Comparison of ENCODE assay signal across 11 cellular contexts in genomic region chr10:89001024-89001423, GRCh38. TPM values are rescaled to one million over a fixed set of nuclear protein-coding genes. Genes with fewer than 3 reads are reported as not detected.
DNase-seq lines count a peak whose midpoint lies in the region; ATAC-seq and TF ChIP-seq lines count a peak whose summit lies in the region.
"Had no signal": no experiment of that assay in that cellular context is flagged by ENCODE, and none has a peak within 500 bp of the region (broad histone marks: within the 10 kb centered on the region; RNA-seq: fewer than 3 reads in every experiment).

No MANE protein-coding gene starts in this region.

- H3K9me3 Mint-ChIP-seq in CD4-positive, alpha-beta memory T cell = no peaks in the 10 kb centered on the region
- H3K9me3 Mint-ChIP-seq in GM23338 = no peaks in the 10 kb centered on the region
- H3K9me3 Mint-ChIP-seq in activated naive CD4-positive, alpha-beta T cell treated with anti-CD3 and anti-CD28 coated beads, Interleukin-2, amount 50 U/mL, for 72 hours = no peaks in the 10 kb centered on the region
- H3K9me3 Mint-ChIP-seq in nephron = no peaks in the 10 kb centered on the region
- H3K9me3 Mint-ChIP-seq: H9 had no signal

- intact Hi-C loops in CD4-positive, alpha-beta memory T cell (cut with micrococcal nuclease) = loop anchor here (1.0 to 2.0 kb wide), 4 partner anchors 10 to 66 kb away; no protein-coding TSS in a partner anchor

- peak overlapping the region; percentile 69 to 89 (median 85) for H3K4me3 Mint-ChIP-seq in CD4-positive, alpha-beta memory T cell
- no peak overlapping the region for H3K4me3 Mint-ChIP-seq in GM23338
- no peak overlapping the region for H3K4me3 Mint-ChIP-seq in nephron
- H3K4me3 Mint-ChIP-seq: H9 had no signal

- POLR2A ChIA-PET in CD4-positive, alpha-beta memory T cell (lab: Charles Lee; ENCODE audit: partially characterized antibody) = interaction anchor here (0.6 to 6.2 kb wide), 8 partner anchors 10 to 1139 kb away, joined by 3 to 114 read pairs (median 4); partner anchors contain the start of gene FAS

- H3K9me2 ChIP-seq in GM23338 (ENCODE audit: insufficient read depth) = no peaks in the 10 kb centered on the region

- peaks cover 85% of the 10 kb centered on the region for H3K4me1 ChIP-seq in CD4-positive, alpha-beta memory T cell (ENCODE audit: insufficient read depth, low read length)
- H3K4me1 ChIP-seq in GM23338 (ENCODE audit: insufficient read depth) = 0 out of 2 replicates have a peak, but pooled peaks cover 12% of the 10 kb centered on the region

- no peaks in the 10 kb centered on the region for H3K9me3 ChIP-seq in CD4-positive, alpha-beta memory T cell (ENCODE audit: control insufficient read depth in 1 of 2, low read length in 2 of 2)

- peak; percentile 45 to 70 (median 50) for DNase-seq in CD4-positive, alpha-beta memory T cell
- DNase-seq in GM23338 (ENCODE audit: low spot score) (no peak), COR-L47 (lab: John Stamatoyannopoulos, UW) (no peak), medulla oblongata (ENCODE audit: extremely low spot score) (no peak), substantia nigra (lab: John Stamatoyannopoulos, UW) (no peak), D341Med (ENCODE audit: low spot score) (no peak)
- peak in 1 of 2 donors; percentile 42 for DNase-seq in activated naive CD4-positive, alpha-beta T cell treated with anti-CD3 and anti-CD28 coated beads, Interleukin-2, amount 50 U/mL, for 72 hours (ENCODE audit: low spot score in 2 of 2)
- DNase-seq: activated gamma-delta T cell treated with Interleukin-2 at 50 U/mL for 16 hours, foreskin keratinocyte, H9 had no signal

- H3K4me3 ChIP-seq in CD4-positive, alpha-beta memory T cell (ENCODE audit: low read length in 2 of 2) = peak overlapping the region in 1 of 2 donors; percentile 25
- no peak overlapping the region for H3K4me3 ChIP-seq in GM23338

- no peak overlapping the region for H3K4me2 ChIP-seq in GM23338

- CTCF ChIA-PET in CD4-positive, alpha-beta memory T cell (lab: Charles Lee; ENCODE audit: partially characterized antibody) = interaction anchor here (0.7 to 3.8 kb wide), 8 partner anchors 10 to 756 kb away, joined by 3 to 43 read pairs (median 6); partner anchors contain the start of gene FAS

- H3F3A ChIP-seq in GM23338 (replicated peaks; ENCODE audit: low read depth) = no peaks in the 10 kb centered on the region

- no peaks in the 10 kb centered on the region for H3K79me2 ChIP-seq in GM23338 (replicated peaks; ENCODE audit: insufficient read depth)

- H2AFZ ChIP-seq in GM23338 = no peak overlapping the region

- H3K27ac Mint-ChIP-seq in CD4-positive, alpha-beta memory T cell = peak overlapping the region; percentile 81 to 98 (median 89)
- H3K27ac Mint-ChIP-seq in GM23338 (peak overlapping the region; percentile 43), nephron (peak overlapping the region in 2 of 3 experiments; percentile 8 to 23)
- H3K27ac Mint-ChIP-seq in activated naive CD4-positive, alpha-beta T cell treated with anti-CD3 and anti-CD28 coated beads, Interleukin-2, amount 50 U/mL, for 72 hours = peak overlapping the region; percentile 75 to 86

- peak overlapping the region; percentile 74 for H3K27ac ChIP-seq in CD4-positive, alpha-beta memory T cell (ENCODE audit: low read depth, low read length)
- H3K27ac ChIP-seq in GM23338 (ENCODE audit: low read depth) (peak overlapping the region; percentile 26; the same call in 1 of the 2 replicates), substantia nigra (ENCODE audit: low read depth, low read length, poor library complexity, severe bottlenecking) (no peak overlapping the region)
- H3K27ac ChIP-seq: foreskin keratinocyte had no signal

- H4K20me1 ChIP-seq in GM23338 (replicated peaks; ENCODE audit: insufficient read depth) = no peaks in the 10 kb centered on the region

- no peak for ATAC-seq in GM23338
- ATAC-seq in activated naive CD4-positive, alpha-beta T cell treated with anti-CD3 and anti-CD28 coated beads, Interleukin-2, amount 50 U/mL, for 72 hours = peak; percentile 76 to 85
- ATAC-seq: foreskin keratinocyte had no signal

- H3K36me3 Mint-ChIP-seq in CD4-positive, alpha-beta memory T cell = peaks cover 16 to 28% of the 10 kb centered on the region in 2 donors
- H3K36me3 Mint-ChIP-seq in GM23338 (ENCODE audit: low read depth) = no peaks in the 10 kb centered on the region
- H3K36me3 Mint-ChIP-seq in activated naive CD4-positive, alpha-beta T cell treated with anti-CD3 and anti-CD28 coated beads, Interleukin-2, amount 50 U/mL, for 72 hours = peaks cover 8 to 23% of the 10 kb centered on the region in 2 donors
- H3K36me3 Mint-ChIP-seq in nephron (ENCODE audit: low read depth) = no peaks in the 10 kb centered on the region

- peaks cover 7% of the 10 kb centered on the region for H3K36me3 ChIP-seq in CD4-positive, alpha-beta memory T cell (ENCODE audit: insufficient read depth, low read length)
- H3K36me3 ChIP-seq in GM23338 (ENCODE audit: insufficient read depth) = no peaks in the 10 kb centered on the region

- H3K27me3 ChIP-seq in CD4-positive, alpha-beta memory T cell (ENCODE audit: insufficient read depth, low read length) = no peaks in the 10 kb centered on the region
- no peaks in the 10 kb centered on the region for H3K27me3 ChIP-seq in GM23338 (ENCODE audit: insufficient read depth)
- H3K27me3 ChIP-seq: foreskin keratinocyte had no signal

- TF ChIP-seq CTCF in GM23338 (conservative IDR thresholded peaks at IDR 0.05; ENCODE audit: low read depth in 2 of 2) = no peak
- no peak for TF ChIP-seq CTCF in nephron (IDR thresholded peaks at IDR 0.05; ENCODE audit: unreplicated experiment in 3 of 3)

- peaks cover 53 to 88% (median 68%) of the 10 kb centered on the region in 4 donors for H3K4me1 Mint-ChIP-seq in CD4-positive, alpha-beta memory T cell
- H3K4me1 Mint-ChIP-seq in GM23338 = peaks cover 13% of the 10 kb centered on the region; the same call in 2 of the 3 replicates
- peaks cover 4% of the 10 kb centered on the region for H3K4me1 Mint-ChIP-seq in nephron

- no peaks in the 10 kb centered on the region for H3K27me3 Mint-ChIP-seq in CD4-positive, alpha-beta memory T cell
- H3K27me3 Mint-ChIP-seq in GM23338 (ENCODE audit: insufficient read depth, low read depth, poor library complexity) (no peaks in the 10 kb centered on the region), nephron (ENCODE audit: low read depth) (no peaks in the 10 kb centered on the region)

TF ChIP-seq in GM23338, 12 proteins besides CTCF, POLR2A, EP300 and RAD21:
- TF ChIP-seq EZH2 (IDR thresholded peaks at IDR 0.05; ENCODE audit: low read depth, unreplicated experiment) (no peak), CREB1 (CRISPR knock-in tag; IDR thresholded peaks at IDR 0.05; ENCODE audit: low read depth) (no peak), NANOG (IDR thresholded peaks at IDR 0.05; ENCODE audit: borderline replicate concordance) (no peak), REST (IDR thresholded peaks at IDR 0.05; ENCODE audit: unreplicated experiment) (no peak)

RNA-seq across cellular contexts. Expression of gene FAS, which starts 10.4 kb away (rescaled TPM):
- 10 to 100 TPM; 42.4 to 44.2 TPM for total RNA-seq in CD4-positive, alpha-beta memory T cell
- polyA plus RNA-seq in CD4-positive, alpha-beta memory T cell = 10 to 100 TPM; 50.6 to 80.6 TPM
- total RNA-seq in GM23338 (2014; rRNA removed; shearing (Covaris generic)) = 3.1 and 4.3 TPM in 2 replicates
- 3.1 and 3.5 TPM in 2 replicates for polyA plus RNA-seq in GM23338 (2016; fragmentation: Nextera tagmentation; extraction: Ambion mirVana)
- 10 to 100 TPM; 45.5 to 72.8 TPM for total RNA-seq in activated naive CD4-positive, alpha-beta T cell treated with anti-CD3 and anti-CD28 coated beads, Interleukin-2, amount 50 U/mL, for 72 hours

RNA-seq across cellular contexts. Expression of gene ACTA2, which starts 48.5 kb away (rescaled TPM):
- total RNA-seq in CD4-positive, alpha-beta memory T cell = 10 to 100 TPM in 1 of 2 experiments, 1 to 10 TPM in 1; 9.1 to 13.2 TPM
- polyA plus RNA-seq in CD4-positive, alpha-beta memory T cell = 10 to 100 TPM; 10.6 to 12.5 TPM
- total RNA-seq in GM23338 (2014; rRNA removed; shearing (Covaris generic)) = 2.4 and 9.4 TPM in 2 replicates
- polyA plus RNA-seq in GM23338 (2016; fragmentation: Nextera tagmentation; extraction: Ambion mirVana) = 3.4 and 3.9 TPM in 2 replicates
- 10 to 100 TPM in 1 of 2 donors, 1 to 10 TPM in 1; 3.6 to 10.6 TPM for total RNA-seq in activated naive CD4-positive, alpha-beta T cell treated with anti-CD3 and anti-CD28 coated beads, Interleukin-2, amount 50 U/mL, for 72 hours

Comparison
In these comparisons a context has a peak if more than half of its experiments do, and no peak if none do; other contexts are left out.
1. DNase-seq: peak in CD4-positive, alpha-beta memory T cell (5 of 5); none in GM23338 (single experiment), COR-L47 (single experiment), medulla oblongata (single experiment), substantia nigra (0 of 49) and D341Med (single experiment).
2. H3K27ac Mint-ChIP-seq: peak in every context shown above with its lines; median percentile 89 in CD4-positive, alpha-beta memory T cell; 80 in activated naive CD4-positive, alpha-beta T cell treated with anti-CD3 and anti-CD28 coated beads, Interleukin-2, amount 50 U/mL, for 72 hours; 43 in GM23338; 16 in nephron.
3. H3K4me3 Mint-ChIP-seq: peak in CD4-positive, alpha-beta memory T cell (8 of 8); none in GM23338 (single experiment) and nephron (0 of 3).